ENCODE assay signal across 34 cellular contexts in the genomic region with DNA sequence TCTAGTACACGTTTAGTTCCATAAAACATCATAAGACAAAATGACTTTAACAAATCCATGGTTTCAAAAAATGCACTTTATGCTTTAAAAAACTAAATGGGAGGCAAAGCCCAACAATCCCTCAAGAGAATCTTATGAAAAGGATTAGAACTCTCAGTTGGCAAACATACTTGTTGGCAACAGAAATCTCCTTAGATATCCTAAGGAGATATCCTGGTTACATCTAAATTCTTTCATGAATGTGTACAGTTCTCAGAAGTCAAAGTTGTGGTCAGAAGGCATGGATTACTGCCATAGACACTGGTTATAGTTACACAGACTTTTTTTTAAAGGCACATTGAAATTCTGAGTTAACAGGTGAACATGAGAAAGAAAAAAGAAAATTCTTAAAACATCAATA. TPM values are rescaled to one million over a fixed set of nuclear protein-coding genes. Genes with fewer than 3 reads are reported as not detected.
"Had no signal": no experiment of that assay in that cellular context is flagged by ENCODE, and none has a peak within 500 bp of the region (broad histone marks: within the 10 kb centered on the region; RNA-seq: fewer than 3 reads in every experiment).

No MANE protein-coding gene starts in this region.

- H3K27ac ChIP-seq: ascending aorta, cardiac muscle cell, Peyer's patch, SJSA1 had no signal

- H3K9ac ChIP-seq: SK-N-SH had no signal

- H3K4me1 Mint-ChIP-seq: activated CD4-positive, alpha-beta T cell treated with anti-CD3 and anti-CD28 coated beads, Interleukin-2, amount 10 ng/mL, durations not matched to agents 24 days and 14 days; activated naive CD4-positive, alpha-beta T cell treated with anti-CD3 and anti-CD28 coated beads, Interleukin-2, amount 50 U/mL, for 24 hours; central memory CD8-positive, alpha-beta T cell had no signal

- H3K9me3 Mint-ChIP-seq: activated CD4-positive, alpha-beta T cell treated with anti-CD3 and anti-CD28 coated beads, Interleukin-2, amount 10 ng/mL, durations not matched to agents 24 days and 14 days; activated naive CD4-positive, alpha-beta T cell treated with anti-CD3 and anti-CD28 coated beads, Interleukin-2, amount 50 U/mL, for 24 hours; activated T-cell treated with anti-CD3 and anti-CD28 coated beads, Interleukin-2, amount 50 U/mL, for 24 hours; activated T-helper 2 cell treated with anti-CD3 and anti-CD28 coated beads, Interferon-gamma antibody, Interleukin-2, Interleukin-4, amounts not matched to agents 10 μg/mL and 5 μg/mL and 100 μg/mL, durations not matched to agents 14 hours and 24 hours and 36 hours; central memory CD8-positive, alpha-beta T cell; T-helper 1 cell treated with Interleukin-12 subunit alpha and Interleukin-12 subunit beta and Interleukin-4 antibody, amounts not matched to agents 30 μg/mL and 1 μg/mL, for 36 hours; T-helper 2 cell treated with Interferon-gamma antibody and Interleukin-4, amounts not matched to agents 5 μg/mL and 100 μg/mL, for 36 hours had no signal

- H3K4me1 ChIP-seq: ascending aorta, Peyer's patch, SJSA1 had no signal

- FAIRE-seq: TTC549 had no signal

- H3K4me3 ChIP-seq: ascending aorta, cardiac muscle cell, Peyer's patch, SJSA1 had no signal

- H3K27me3 Mint-ChIP-seq: activated CD4-positive, alpha-beta T cell treated with anti-CD3 and anti-CD28 coated beads, Interleukin-2, amount 10 ng/mL, durations not matched to agents 24 days and 14 days; activated naive CD4-positive, alpha-beta T cell treated with anti-CD3 and anti-CD28 coated beads, Interleukin-2, amount 50 U/mL, for 24 hours; activated T-cell treated with anti-CD3 and anti-CD28 coated beads, Interleukin-2, amount 50 U/mL, for 24 hours; central memory CD8-positive, alpha-beta T cell had no signal

- H3K4me3 Mint-ChIP-seq: activated CD4-positive, alpha-beta T cell treated with anti-CD3 and anti-CD28 coated beads, Interleukin-2, amount 10 ng/mL, durations not matched to agents 24 days and 14 days; activated CD8-positive, alpha-beta T cell treated with anti-CD3 and anti-CD28 coated beads, Interleukin-2, amount 10 ng/mL, durations not matched to agents 7 days and 5 days; activated naive CD4-positive, alpha-beta T cell treated with anti-CD3 and anti-CD28 coated beads, Interleukin-2, amount 50 U/mL, for 24 hours; activated T-cell treated with anti-CD3 and anti-CD28 coated beads, Interleukin-2, amount 50 U/mL, for 24 hours; central memory CD8-positive, alpha-beta T cell; T-helper 1 cell treated with Interleukin-12 subunit alpha and Interleukin-12 subunit beta and Interleukin-4 antibody, amounts not matched to agents 30 μg/mL and 1 μg/mL, for 36 hours; T-helper 2 cell treated with Interferon-gamma antibody and Interleukin-4, amounts not matched to agents 5 μg/mL and 100 μg/mL, for 36 hours had no signal

- DNase-seq: activated CD4-positive, alpha-beta T cell treated with anti-CD3 and anti-CD28 coated beads, Interleukin-2, amount 10 ng/mL, durations not matched to agents 24 days and 14 days; activated CD4-positive, alpha-beta T cell treated with anti-CD3 and anti-CD28 coated beads, Interleukin-2, amount 50 U/mL, for 48 hours; activated CD8-positive, alpha-beta T cell treated with anti-CD3 and anti-CD28 coated beads, Interleukin-2, amount 10 ng/mL, durations not matched to agents 7 days and 5 days; activated gamma-delta T cell; activated naive CD4-positive, alpha-beta T cell treated with Interleukin-2 at 50 U/mL for 16 hours; activated T-cell treated with anti-CD3 and anti-CD28 coated beads, Interleukin-2, amount 50 U/mL, for 24 hours; amygdala; Karpas-422; KBM-7; NCI-H1092; NCI-H1436 treated with DMSO at 0.1 percent for 48 hours; NCI-H187; NCI-H2029 treated with DMSO at 0.1 percent for 48 hours; NCI-H2107; NCI-H2171; NCI-H510A; NCI-H526; NCI-H748 treated with DMSO at 0.1 percent for 48 hours; NK-92 treated with Interleukin-12 subunit alpha and Interleukin-12 subunit beta, amount 100 ng/mL, for 24 hours; PC-3; Peyer's patch; RPMI8226; SHP77 treated with DMSO at 0.1 percent for 48 hours; SK-N-SH had no signal

- H3K9me3 ChIP-seq: ascending aorta, Peyer's patch, SJSA1, SK-N-SH had no signal

- H3K27ac Mint-ChIP-seq: activated CD4-positive, alpha-beta T cell treated with anti-CD3 and anti-CD28 coated beads, Interleukin-2, amount 10 ng/mL, durations not matched to agents 24 days and 14 days; activated CD8-positive, alpha-beta T cell treated with anti-CD3 and anti-CD28 coated beads, Interleukin-2, amount 10 ng/mL, durations not matched to agents 7 days and 5 days; activated naive CD4-positive, alpha-beta T cell treated with anti-CD3 and anti-CD28 coated beads, Interleukin-2, amount 50 U/mL, for 24 hours; activated T-cell treated with anti-CD3 and anti-CD28 coated beads, Interleukin-2, amount 50 U/mL, for 24 hours; activated T-helper 2 cell treated with anti-CD3 and anti-CD28 coated beads, Interferon-gamma antibody, Interleukin-2, Interleukin-4, amounts not matched to agents 10 μg/mL and 5 μg/mL and 100 μg/mL, durations not matched to agents 14 hours and 24 hours and 36 hours; T-helper 1 cell treated with Interleukin-12 subunit alpha and Interleukin-12 subunit beta and Interleukin-4 antibody, amounts not matched to agents 30 μg/mL and 1 μg/mL, for 36 hours; T-helper 2 cell treated with Interferon-gamma antibody and Interleukin-4, amounts not matched to agents 5 μg/mL and 100 μg/mL, for 36 hours had no signal

- H3K27me3 ChIP-seq: ascending aorta, cardiac muscle cell, Peyer's patch, SJSA1 had no signal

RNA-seq across cellular contexts. Expression of a gene that starts 17.5 kb away (rescaled TPM):
- total RNA-seq: activated CD8-positive, alpha-beta T cell treated with anti-CD3 and anti-CD28 coated beads, Interleukin-2, amount 10 ng/mL, durations not matched to agents 7 days and 5 days; activated T-helper 2 cell treated with anti-CD3 and anti-CD28 coated beads, Interferon-gamma antibody, Interleukin-2, Interleukin-4, amounts not matched to agents 10 μg/mL and 5 μg/mL and 100 μg/mL, durations not matched to agents 14 hours and 24 hours and 36 hours; ascending aorta; MCF 10A; Peyer's patch; SJSA1 had no signal
